Comparison of ENCODE assay signal across 16 cellular contexts in genomic region chr12:25975682-25976081, GRCh38.
"Had no signal": no experiment of that assay in that cellular context is flagged by ENCODE, and none has a peak within 500 bp of the region (broad histone marks: within the 10 kb centered on the region; RNA-seq: fewer than 3 reads in every experiment).

No MANE protein-coding gene starts in this region.

- H3K9me3 Mint-ChIP-seq: activated naive CD8-positive, alpha-beta T cell treated with anti-CD3 and anti-CD28 coated beads for 36 hours; neural crest cell; stimulated activated naive CD8-positive, alpha-beta T cell treated with anti-CD3 and anti-CD28 coated beads, Interleukin-15, Interleukin-2, amounts not matched to agents 100 ng/mL and 50 ng/mL, for 24 hours had no signal

- H3K4me3 ChIP-seq: thyroid gland had no signal

- H3K4me1 Mint-ChIP-seq: activated naive CD8-positive, alpha-beta T cell treated with anti-CD3 and anti-CD28 coated beads for 36 hours had no signal

- H3K27me3 ChIP-seq: foreskin keratinocyte, thyroid gland had no signal

- DNase-seq: activated CD4-positive, alpha-beta T cell treated with anti-CD3 and anti-CD28 coated beads for 1 hour; activated CD4-positive, alpha-beta T cell treated with anti-CD3 and anti-CD28 coated beads, Interleukin-2, amount 50 U/mL, for 1 hour; activated CD8-positive, alpha-beta T cell treated with anti-CD3 and anti-CD28 coated beads, Interleukin-2, amount 10 ng/mL, durations not matched to agents 7 days and 5 days; activated naive CD8-positive, alpha-beta T cell treated with anti-CD3 and anti-CD28 coated beads for 36 hours; amniotic stem cell; foreskin keratinocyte; kidney; occipital lobe; posterior cingulate gyrus; stimulated activated CD4-positive, alpha-beta T cell treated with anti-CD3 and anti-CD28 coated beads, Interleukin-4, amount 100 ng/mL, for 24 hours; T-helper 1 cell; thyroid gland had no signal

- H3K9me3 ChIP-seq: thyroid gland had no signal

- ATAC-seq: activated CD8-positive, alpha-beta T cell treated with anti-CD3 and anti-CD28 coated beads, Interleukin-2, amount 10 ng/mL, durations not matched to agents 7 days and 5 days; foreskin keratinocyte; left lobe of liver; sciatic nerve had no signal

- H3K27ac Mint-ChIP-seq: activated CD8-positive, alpha-beta T cell treated with anti-CD3 and anti-CD28 coated beads, Interleukin-2, amount 10 ng/mL, durations not matched to agents 7 days and 5 days; activated naive CD8-positive, alpha-beta T cell treated with anti-CD3 and anti-CD28 coated beads for 36 hours; stimulated activated naive CD8-positive, alpha-beta T cell treated with anti-CD3 and anti-CD28 coated beads, Interleukin-15, Interleukin-2, amounts not matched to agents 100 ng/mL and 50 ng/mL, for 24 hours had no signal

- H3K36me3 Mint-ChIP-seq: activated naive CD8-positive, alpha-beta T cell treated with anti-CD3 and anti-CD28 coated beads for 36 hours had no signal

- H3K36me3 ChIP-seq: thyroid gland had no signal

- H3K4me3 Mint-ChIP-seq: activated CD8-positive, alpha-beta T cell treated with anti-CD3 and anti-CD28 coated beads, Interleukin-2, amount 10 ng/mL, durations not matched to agents 7 days and 5 days; activated naive CD8-positive, alpha-beta T cell treated with anti-CD3 and anti-CD28 coated beads for 36 hours; neural crest cell; stimulated activated naive CD8-positive, alpha-beta T cell treated with anti-CD3 and anti-CD28 coated beads, Interleukin-15, Interleukin-2, amounts not matched to agents 100 ng/mL and 50 ng/mL, for 24 hours had no signal

- H3K27ac ChIP-seq: foreskin keratinocyte, thyroid gland had no signal
